ENCODE assay signal across 10 cellular contexts in the genomic region with DNA sequence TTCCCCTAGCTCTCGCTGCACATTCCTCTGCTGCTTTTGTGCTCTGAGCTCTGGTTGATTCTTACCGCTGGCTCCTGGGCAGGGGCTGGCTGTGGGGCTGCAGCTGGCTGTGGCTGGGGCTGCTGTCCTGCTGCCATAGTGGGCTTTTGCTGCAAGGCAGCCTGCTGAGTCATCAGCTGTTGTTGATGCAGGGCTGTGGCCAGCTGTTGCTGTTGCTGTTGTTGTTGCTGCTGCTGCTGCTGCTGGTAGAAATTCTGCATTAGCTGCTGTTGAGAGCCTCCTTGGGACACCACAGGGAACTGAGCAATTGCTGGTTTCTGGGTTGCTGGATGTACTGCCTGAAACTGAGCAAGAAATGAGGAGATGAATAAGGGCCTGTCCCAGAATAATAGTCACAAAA.
DNase-seq lines count a peak whose midpoint lies in the region; ATAC-seq and TF ChIP-seq lines count a peak whose summit lies in the region.
"Had no signal": no experiment of that assay in that cellular context is flagged by ENCODE, and none has a peak within 500 bp of the region (broad histone marks: within the 10 kb centered on the region; RNA-seq: fewer than 3 reads in every experiment).

No MANE protein-coding gene starts in this region.

- CTCF ChIA-PET in CD4-positive, alpha-beta memory T cell (lab: Charles Lee; ENCODE audit: partially characterized antibody) = no interaction called here
- CTCF ChIA-PET in HEK293T (lab: Yijun Ruan, JAX) = no interaction called here

- H3K36me3 Mint-ChIP-seq in CD4-positive, alpha-beta memory T cell = peaks cover 82 to 93% of the 10 kb centered on the region in 2 donors

- no peaks in the 10 kb centered on the region for H3K79me2 ChIP-seq in neural cell (replicated peaks; ENCODE audit: insufficient read depth, low read length)

- peaks cover 89% of the 10 kb centered on the region for H3K36me3 ChIP-seq in CD4-positive, alpha-beta memory T cell (ENCODE audit: insufficient read depth, low read length)
- no peaks in the 10 kb centered on the region for H3K36me3 ChIP-seq in neural cell (ENCODE audit: insufficient read depth, low read length)

- TF ChIP-seq EP300 in neural cell (conservative IDR thresholded peaks at IDR 0.05; ENCODE audit: poor library complexity, severe bottlenecking) = no peak

- POLR2A ChIA-PET in CD4-positive, alpha-beta memory T cell (lab: Charles Lee; ENCODE audit: partially characterized antibody) = interaction anchor here (0.8 to 1.6 kb wide), 4 partner anchors 9 to 119 kb away, joined by 3 to 6 read pairs (median 4); a partner anchor contains a TSS
- POLR2A ChIA-PET in HEK293T (lab: Yijun Ruan, JAX) = no interaction called here

- H3K27me3 Mint-ChIP-seq in CD4-positive, alpha-beta memory T cell = no peaks in the 10 kb centered on the region

- DNase-seq in CD4-positive, alpha-beta memory T cell = no peak
- DNase-seq in NCI-H82 (lab: John Stamatoyannopoulos, UW) (peak; percentile 76), fibroblast of gingiva (ENCODE audit: low read depth) (peak; percentile 68), middle frontal gyrus (ENCODE audit: extremely low spot score, low spot score) (no peak), NCI-H748 (lab: John Stamatoyannopoulos, UW; ENCODE audit: unreplicated experiment) (no peak), HEK293T (ENCODE audit: extremely low spot score) (no peak)
- DNase-seq: foreskin keratinocyte, NCI-H226 had no signal

- no peak overlapping the region for H3K27ac ChIP-seq in CD4-positive, alpha-beta memory T cell (ENCODE audit: low read depth, low read length)
- H3K27ac ChIP-seq in neural cell (ENCODE audit: low read length) = peak overlapping the region; percentile 17
- H3K27ac ChIP-seq: foreskin keratinocyte had no signal

- TF ChIP-seq RAD21 in neural cell (conservative IDR thresholded peaks at IDR 0.05) = no peak

- H3K27me3 ChIP-seq in CD4-positive, alpha-beta memory T cell (ENCODE audit: insufficient read depth, low read length) = no peaks in the 10 kb centered on the region
- no peaks in the 10 kb centered on the region for H3K27me3 ChIP-seq in neural cell (ENCODE audit: insufficient read depth, low read depth, low read length)
- H3K27me3 ChIP-seq: foreskin keratinocyte had no signal

- no peak for TF ChIP-seq CTCF in neural cell (IDR thresholded peaks at IDR 0.05; ENCODE audit: poor library complexity, severe bottlenecking)

- H3K9ac ChIP-seq in neural cell (ENCODE audit: low read length) = no peak overlapping the region

- no peaks in the 10 kb centered on the region for H3K4me1 ChIP-seq in CD4-positive, alpha-beta memory T cell (ENCODE audit: insufficient read depth, low read length)

- H3K9me2 ChIP-seq in neural cell (ENCODE audit: insufficient read depth, low read length) = no peaks in the 10 kb centered on the region

- no peak overlapping the region for H2AFZ ChIP-seq in neural cell (ENCODE audit: low read depth, low read length)

- intact Hi-C loops in CD4-positive, alpha-beta memory T cell (cut with micrococcal nuclease) = no loop called here

- H3K27ac Mint-ChIP-seq in CD4-positive, alpha-beta memory T cell = peak overlapping the region in 4 of 7 donors; percentile 9 to 51 (median 18)

- no peaks in the 10 kb centered on the region for H3F3A ChIP-seq in neural cell (ENCODE audit: insufficient read depth, low read length, poor library complexity, severe bottlenecking)

- H3K4me3 Mint-ChIP-seq in CD4-positive, alpha-beta memory T cell = peak overlapping the region in 1 of 8 donors; percentile 31

- no peak for ATAC-seq in HG02852 (IDR thresholded peaks at IDR 0.05; ENCODE audit: unreplicated experiment)
- ATAC-seq: foreskin keratinocyte had no signal

- peaks cover 0 to 5% (median 0%) of the 10 kb centered on the region in 8 donors for H3K9me3 Mint-ChIP-seq in CD4-positive, alpha-beta memory T cell

- H3K4me2 ChIP-seq in neural cell (ENCODE audit: low read length) = no peak overlapping the region

- H3K4me1 Mint-ChIP-seq in CD4-positive, alpha-beta memory T cell = peaks cover 1 to 13% (median 11%) of the 10 kb centered on the region in 4 donors

- no peaks in the 10 kb centered on the region for H3K9me3 ChIP-seq in CD4-positive, alpha-beta memory T cell (ENCODE audit: control insufficient read depth in 1 of 2, low read length in 2 of 2)
- no peaks in the 10 kb centered on the region for H3K9me3 ChIP-seq in neural cell (ENCODE audit: low read length)

- no peak overlapping the region for H3K4me3 ChIP-seq in CD4-positive, alpha-beta memory T cell (ENCODE audit: low read length in 2 of 2)
- no peak overlapping the region for H3K4me3 ChIP-seq in neural cell (ENCODE audit: low read length)

- H4K20me1 ChIP-seq in neural cell (ENCODE audit: insufficient read depth) = no peaks in the 10 kb centered on the region

TF ChIP-seq in neural cell, 6 proteins besides CTCF, POLR2A, EP300 and RAD21:
- TF ChIP-seq TAF1 (IDR thresholded peaks at IDR 0.05; ENCODE audit: low read depth) (no peak), POLR2AphosphoS5 (IDR thresholded peaks at IDR 0.05) (peak; percentile 10)
- TF ChIP-seq, protein P1, sequence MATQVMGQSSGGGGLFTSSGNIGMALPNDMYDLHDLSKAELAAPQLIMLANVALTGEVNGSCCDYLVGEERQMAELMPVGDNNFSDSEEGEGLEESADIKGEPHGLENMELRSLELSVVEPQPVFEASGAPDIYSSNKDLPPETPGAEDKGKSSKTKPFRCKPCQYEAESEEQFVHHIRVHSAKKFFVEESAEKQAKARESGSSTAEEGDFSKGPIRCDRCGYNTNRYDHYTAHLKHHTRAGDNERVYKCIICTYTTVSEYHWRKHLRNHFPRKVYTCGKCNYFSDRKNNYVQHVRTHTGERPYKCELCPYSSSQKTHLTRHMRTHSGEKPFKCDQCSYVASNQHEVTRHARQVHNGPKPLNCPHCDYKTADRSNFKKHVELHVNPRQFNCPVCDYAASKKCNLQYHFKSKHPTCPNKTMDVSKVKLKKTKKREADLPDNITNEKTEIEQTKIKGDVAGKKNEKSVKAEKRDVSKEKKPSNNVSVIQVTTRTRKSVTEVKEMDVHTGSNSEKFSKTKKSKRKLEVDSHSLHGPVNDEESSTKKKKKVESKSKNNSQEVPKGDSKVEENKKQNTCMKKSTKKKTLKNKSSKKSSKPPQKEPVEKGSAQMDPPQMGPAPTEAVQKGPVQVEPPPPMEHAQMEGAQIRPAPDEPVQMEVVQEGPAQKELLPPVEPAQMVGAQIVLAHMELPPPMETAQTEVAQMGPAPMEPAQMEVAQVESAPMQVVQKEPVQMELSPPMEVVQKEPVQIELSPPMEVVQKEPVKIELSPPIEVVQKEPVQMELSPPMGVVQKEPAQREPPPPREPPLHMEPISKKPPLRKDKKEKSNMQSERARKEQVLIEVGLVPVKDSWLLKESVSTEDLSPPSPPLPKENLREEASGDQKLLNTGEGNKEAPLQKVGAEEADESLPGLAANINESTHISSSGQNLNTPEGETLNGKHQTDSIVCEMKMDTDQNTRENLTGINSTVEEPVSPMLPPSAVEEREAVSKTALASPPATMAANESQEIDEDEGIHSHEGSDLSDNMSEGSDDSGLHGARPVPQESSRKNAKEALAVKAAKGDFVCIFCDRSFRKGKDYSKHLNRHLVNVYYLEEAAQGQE (IDR thresholded peaks at IDR 0.05; ENCODE audit: borderline replicate concordance) = no peak

TF ChIP-seq in HEK293T, 16 proteins besides CTCF, POLR2A, EP300 and RAD21:
- TF ChIP-seq SUZ12 (IDR thresholded peaks at IDR 0.05) = no peak
- no peak for TF ChIP-seq SP1 (IDR thresholded peaks at IDR 0.05)
- TF ChIP-seq LEF1 (IDR thresholded peaks at IDR 0.05; ENCODE audit: borderline replicate concordance) = no peak
- no peak for TF ChIP-seq BHLHE40 (IDR thresholded peaks at IDR 0.05; ENCODE audit: borderline replicate concordance)
- TF ChIP-seq FOXA1 (IDR thresholded peaks at IDR 0.05) = no peak
- no peak for TF ChIP-seq NFRKB (IDR thresholded peaks at IDR 0.05)
- no peak for TF ChIP-seq L3MBTL2 (conservative IDR thresholded peaks at IDR 0.05)
- TF ChIP-seq, protein P2, sequence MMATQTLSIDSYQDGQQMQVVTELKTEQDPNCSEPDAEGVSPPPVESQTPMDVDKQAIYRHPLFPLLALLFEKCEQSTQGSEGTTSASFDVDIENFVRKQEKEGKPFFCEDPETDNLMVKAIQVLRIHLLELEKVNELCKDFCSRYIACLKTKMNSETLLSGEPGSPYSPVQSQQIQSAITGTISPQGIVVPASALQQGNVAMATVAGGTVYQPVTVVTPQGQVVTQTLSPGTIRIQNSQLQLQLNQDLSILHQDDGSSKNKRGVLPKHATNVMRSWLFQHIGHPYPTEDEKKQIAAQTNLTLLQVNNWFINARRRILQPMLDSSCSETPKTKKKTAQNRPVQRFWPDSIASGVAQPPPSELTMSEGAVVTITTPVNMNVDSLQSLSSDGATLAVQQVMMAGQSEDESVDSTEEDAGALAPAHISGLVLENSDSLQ (IDR thresholded peaks at IDR 0.05) = no peak
- TF ChIP-seq FOXM1 (IDR thresholded peaks at IDR 0.05; ENCODE audit: borderline replicate concordance) = no peak
- no peak for TF ChIP-seq CTBP1 (IDR thresholded peaks at IDR 0.05; ENCODE audit: borderline replicate concordance)
- TF ChIP-seq ELF4 (IDR thresholded peaks at IDR 0.05) = no peak

Comparison
In these comparisons a context has a peak if more than half of its experiments do, and no peak if none do; other contexts are left out.
1. DNase-seq: peak in NCI-H82 (single experiment) and fibroblast of gingiva (single experiment); none in CD4-positive, alpha-beta memory T cell (0 of 5), middle frontal gyrus (single experiment), NCI-H748 (single experiment) and HEK293T (single experiment).